In the genomic region with DNA sequence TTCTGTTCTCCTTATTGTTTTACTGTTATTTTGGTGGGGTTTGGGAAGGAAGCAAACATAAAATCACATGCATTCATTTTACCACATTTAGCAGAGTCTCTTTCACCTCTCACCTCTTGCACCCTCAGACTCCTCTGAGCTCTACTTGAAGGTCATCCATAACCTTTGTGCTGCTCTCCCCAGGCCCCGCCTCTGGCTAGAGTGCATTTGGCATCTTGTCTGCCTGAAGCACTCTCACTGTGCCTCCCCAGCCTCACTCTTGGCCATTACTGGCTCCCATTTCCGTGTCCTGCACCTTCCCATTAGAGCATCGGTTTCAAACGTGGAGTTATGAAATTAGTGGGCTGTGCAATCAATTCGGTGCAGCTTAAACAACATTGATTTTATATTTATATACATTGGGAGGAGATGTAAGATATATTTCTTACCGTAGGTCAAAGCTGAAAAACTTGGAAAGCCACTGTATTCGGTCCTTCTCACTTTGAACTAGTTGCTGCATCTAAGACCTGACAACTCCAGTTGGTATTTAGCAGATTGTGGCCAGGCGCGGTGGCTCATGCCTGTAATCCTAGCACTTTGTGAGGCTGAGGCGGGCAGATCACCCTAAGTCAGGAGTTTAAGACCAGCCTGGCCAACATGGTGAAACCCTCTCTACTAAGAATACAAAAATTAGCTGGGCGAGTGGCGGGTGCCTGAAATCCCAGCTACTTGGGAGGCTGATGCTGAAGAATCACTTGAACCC, we compare ENCODE assay signal across 1 cellular context.
A peak's percentile ranks its signal among the peaks of the same experiment; 100 is the strongest.
TF ChIP-seq lines count a peak whose summit lies in the region.

No MANE protein-coding gene starts in this region.

TF ChIP-seq in HEK293, 187 proteins besides CTCF, POLR2A, EP300 and RAD21:
- no peak for TF ChIP-seq ZNF776 (tag by site-specific recombination; IDR thresholded peaks at IDR 0.05; ENCODE audit: borderline replicate concordance)
- TF ChIP-seq ZBTB17 (tag by site-specific recombination; IDR thresholded peaks at IDR 0.05): peak; percentile 24; the same call in 1 of the 2 replicates
- TF ChIP-seq, protein P1, sequence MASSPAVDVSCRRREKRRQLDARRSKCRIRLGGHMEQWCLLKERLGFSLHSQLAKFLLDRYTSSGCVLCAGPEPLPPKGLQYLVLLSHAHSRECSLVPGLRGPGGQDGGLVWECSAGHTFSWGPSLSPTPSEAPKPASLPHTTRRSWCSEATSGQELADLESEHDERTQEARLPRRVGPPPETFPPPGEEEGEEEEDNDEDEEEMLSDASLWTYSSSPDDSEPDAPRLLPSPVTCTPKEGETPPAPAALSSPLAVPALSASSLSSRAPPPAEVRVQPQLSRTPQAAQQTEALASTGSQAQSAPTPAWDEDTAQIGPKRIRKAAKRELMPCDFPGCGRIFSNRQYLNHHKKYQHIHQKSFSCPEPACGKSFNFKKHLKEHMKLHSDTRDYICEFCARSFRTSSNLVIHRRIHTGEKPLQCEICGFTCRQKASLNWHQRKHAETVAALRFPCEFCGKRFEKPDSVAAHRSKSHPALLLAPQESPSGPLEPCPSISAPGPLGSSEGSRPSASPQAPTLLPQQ (tag by site-specific recombination; IDR thresholded peaks at IDR 0.05): no peak
